In genomic region chr1:163346326-163346870, GRCh38 we compare ENCODE assay signal across 1 cellular context.
TF ChIP-seq lines count a peak whose summit lies in the region.

No MANE protein-coding gene starts in this region.

TF ChIP-seq in endothelial cell of umbilical vein, 7 proteins besides CTCF, POLR2A, EP300 and RAD21:
- TF ChIP-seq FOS (IDR thresholded peaks at IDR 0.05; ENCODE audit: borderline replicate concordance, insufficient read depth, low read length) (no peak), GATA2 (IDR thresholded peaks at IDR 0.05; ENCODE audit: insufficient read depth, insufficient read length, low read depth, low read length) (no peak), MYC (IDR thresholded peaks at IDR 0.05; ENCODE audit: low read depth, low read length) (no peak), EZH2 (IDR thresholded peaks at IDR 0.05; ENCODE audit: borderline replicate concordance, low read depth, low read length, severe bottlenecking) (no peak), POLR2AphosphoS5 (IDR thresholded peaks at IDR 0.05; ENCODE audit: insufficient read depth, low read depth, low read length) (no peak), MAX (IDR thresholded peaks at IDR 0.05; ENCODE audit: insufficient read depth, insufficient read length) (no peak), JUN (IDR thresholded peaks at IDR 0.05; ENCODE audit: borderline replicate concordance, insufficient read depth, insufficient read length, low read depth) (no peak)
